In the genomic region with DNA sequence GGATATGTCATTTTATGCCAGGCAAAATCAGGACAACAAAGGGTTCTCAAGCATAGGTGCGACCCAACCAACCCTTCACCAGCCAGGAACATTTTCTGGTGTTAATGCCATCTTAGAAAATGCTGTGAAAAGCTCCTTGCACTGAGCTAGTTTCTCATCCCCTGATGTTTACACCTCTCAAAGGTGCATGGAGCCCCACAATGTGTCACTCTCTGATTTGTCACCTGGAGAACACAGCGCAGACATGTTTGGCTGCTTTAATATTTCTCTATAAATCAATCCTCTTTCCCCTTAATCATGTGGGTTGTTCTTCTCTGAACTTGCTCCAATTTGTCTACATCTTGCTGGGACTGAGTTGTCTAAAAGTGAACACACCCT, we compare ENCODE assay signal across 10 cellular contexts.
DNase-seq lines count a peak whose midpoint lies in the region; ATAC-seq, FAIRE-seq and TF ChIP-seq lines count a peak whose summit lies in the region.
"Had no signal": no experiment of that assay in that cellular context is flagged by ENCODE, and none has a peak within 500 bp of the region (broad histone marks: within the 10 kb centered on the region; RNA-seq: fewer than 3 reads in every experiment).

No MANE protein-coding gene starts in this region.

- DNase-seq in CD4-positive, CD25-positive, alpha-beta regulatory T cell: peak in 1 of 3 donors; percentile 5
- DNase-seq in CD4-positive, alpha-beta memory T cell: no peak
- no peak for DNase-seq in activated CD4-positive, alpha-beta T cell treated with anti-CD3 and anti-CD28 coated beads, Interleukin-2, amount 10 ng/mL, durations not matched to agents 7 days and 5 days
- no peak for DNase-seq in memory B cell (ENCODE audit: low spot score in 2 of 2)
- DNase-seq in SKM-1 treated with dmso at 0.1 percent for 144 hours (lab: John Stamatoyannopoulos, UW; ENCODE audit: unreplicated experiment): no peak
- no peak for DNase-seq in D721Med (ENCODE audit: insufficient read length, low spot score)
- DNase-seq: T1000 had no signal

- peaks cover 6% of the 10 kb centered on the region for H3K4me1 ChIP-seq in CD4-positive, CD25-positive, alpha-beta regulatory T cell (ENCODE audit: control insufficient read depth, insufficient read depth, low read length, poor library complexity, severe bottlenecking)
- H3K4me1 ChIP-seq in CD4-positive, alpha-beta memory T cell (ENCODE audit: insufficient read depth, low read length): peaks cover 31% of the 10 kb centered on the region

- H3K36me3 Mint-ChIP-seq in CD4-positive, CD25-positive, alpha-beta regulatory T cell: no peaks in the 10 kb centered on the region
- no peaks in the 10 kb centered on the region for H3K36me3 Mint-ChIP-seq in CD4-positive, alpha-beta memory T cell
- H3K36me3 Mint-ChIP-seq in activated CD4-positive, alpha-beta T cell treated with anti-CD3 and anti-CD28 coated beads, Interleukin-2, amount 10 ng/mL, durations not matched to agents 7 days and 5 days (ENCODE audit: low read depth): peaks cover 11% of the 10 kb centered on the region
- H3K36me3 Mint-ChIP-seq in memory B cell: peaks cover 2% of the 10 kb centered on the region

- peak overlapping the region in 1 of 3 donors; percentile 11 for H3K27ac Mint-ChIP-seq in CD4-positive, CD25-positive, alpha-beta regulatory T cell
- H3K27ac Mint-ChIP-seq in CD4-positive, alpha-beta memory T cell: peak overlapping the region; percentile 36 to 88 (median 57)
- peak overlapping the region; percentile 68 for H3K27ac Mint-ChIP-seq in activated CD4-positive, alpha-beta T cell treated with anti-CD3 and anti-CD28 coated beads, Interleukin-2, amount 10 ng/mL, durations not matched to agents 7 days and 5 days
- H3K27ac Mint-ChIP-seq in memory B cell: no peak overlapping the region

- ATAC-seq in CD4-positive, CD25-positive, alpha-beta regulatory T cell (ENCODE audit: low read depth in 2 of 2): no peak
- ATAC-seq in memory B cell (ENCODE audit: low read depth) (peak; percentile 8), HG03521 (IDR thresholded peaks at IDR 0.05; ENCODE audit: unreplicated experiment) (no peak)

- POLR2A ChIA-PET in CD4-positive, alpha-beta memory T cell (lab: Charles Lee; ENCODE audit: partially characterized antibody): interaction anchor here (1.3 to 2.1 kb wide), 5 partner anchors 9 to 904 kb away, joined by 3 to 7 read pairs (median 7); no protein-coding TSS in a partner anchor
- POLR2A ChIA-PET in activated CD4-positive, alpha-beta T cell treated with anti-CD3 and anti-CD28 coated beads, Interleukin-2, amount 10 ng/mL, durations not matched to agents 7 days and 5 days (lab: Charles Lee): no interaction called here

- no peak overlapping the region for H3K4me3 ChIP-seq in CD4-positive, CD25-positive, alpha-beta regulatory T cell (ENCODE audit: low read depth, low read length)
- peak overlapping the region in 1 of 2 donors; percentile 15 for H3K4me3 ChIP-seq in CD4-positive, alpha-beta memory T cell (ENCODE audit: low read length in 2 of 2)
- H3K4me3 ChIP-seq: testis had no signal

- FAIRE-seq in D721Med (lab: Jason Lieb, UNC): no peak

- no peak overlapping the region for H3K27ac ChIP-seq in CD4-positive, CD25-positive, alpha-beta regulatory T cell (ENCODE audit: insufficient read depth, low read length, poor library complexity, severe bottlenecking)
- H3K27ac ChIP-seq in CD4-positive, alpha-beta memory T cell (ENCODE audit: low read depth, low read length): no peak overlapping the region
- H3K27ac ChIP-seq: HL-60, testis had no signal

- peaks cover 0 to 2% (median 0%) of the 10 kb centered on the region in 7 donors for H3K9me3 Mint-ChIP-seq in CD4-positive, CD25-positive, alpha-beta regulatory T cell
- no peaks in the 10 kb centered on the region for H3K9me3 Mint-ChIP-seq in CD4-positive, alpha-beta memory T cell
- H3K9me3 Mint-ChIP-seq in activated CD4-positive, alpha-beta T cell treated with anti-CD3 and anti-CD28 coated beads, Interleukin-2, amount 10 ng/mL, durations not matched to agents 7 days and 5 days: peaks cover 3% of the 10 kb centered on the region
- no peaks in the 10 kb centered on the region for H3K9me3 Mint-ChIP-seq in memory B cell

- H3K4me3 Mint-ChIP-seq in CD4-positive, CD25-positive, alpha-beta regulatory T cell: peak overlapping the region in 3 of 4 donors; percentile 12 to 79 (median 71)
- H3K4me3 Mint-ChIP-seq in CD4-positive, alpha-beta memory T cell: peak overlapping the region; percentile 10 to 83 (median 74)
- H3K4me3 Mint-ChIP-seq in activated CD4-positive, alpha-beta T cell treated with anti-CD3 and anti-CD28 coated beads, Interleukin-2, amount 10 ng/mL, durations not matched to agents 7 days and 5 days: no peak overlapping the region
- H3K4me3 Mint-ChIP-seq in memory B cell: no peak overlapping the region

- intact Hi-C loops in CD4-positive, alpha-beta memory T cell (cut with micrococcal nuclease): loop anchor here (10.0 kb wide), 1 partner anchor 192 kb away; no protein-coding TSS in a partner anchor

- no peaks in the 10 kb centered on the region for H3K9me3 ChIP-seq in CD4-positive, CD25-positive, alpha-beta regulatory T cell (ENCODE audit: control insufficient read depth in 2 of 2, low read length in 2 of 2)
- no peaks in the 10 kb centered on the region for H3K9me3 ChIP-seq in CD4-positive, alpha-beta memory T cell (ENCODE audit: control insufficient read depth in 1 of 2, low read length in 2 of 2)
- H3K9me3 ChIP-seq: testis had no signal

- H3K36me3 ChIP-seq in CD4-positive, CD25-positive, alpha-beta regulatory T cell (ENCODE audit: control insufficient read depth, insufficient read depth, low read length): no peaks in the 10 kb centered on the region
- H3K36me3 ChIP-seq in CD4-positive, alpha-beta memory T cell (ENCODE audit: insufficient read depth, low read length): no peaks in the 10 kb centered on the region

- peaks cover 10 to 21% (median 13%) of the 10 kb centered on the region in 4 donors for H3K4me1 Mint-ChIP-seq in CD4-positive, CD25-positive, alpha-beta regulatory T cell
- peaks cover 11 to 28% (median 23%) of the 10 kb centered on the region in 4 donors for H3K4me1 Mint-ChIP-seq in CD4-positive, alpha-beta memory T cell
- H3K4me1 Mint-ChIP-seq in activated CD4-positive, alpha-beta T cell treated with anti-CD3 and anti-CD28 coated beads, Interleukin-2, amount 10 ng/mL, durations not matched to agents 7 days and 5 days: peaks cover 54% of the 10 kb centered on the region
- peaks cover 9% of the 10 kb centered on the region for H3K4me1 Mint-ChIP-seq in memory B cell

- no peak for TF ChIP-seq CTCF in D721Med (IDR thresholded peaks at IDR 0.05; ENCODE audit: insufficient read depth, missing control alignments)

- no peaks in the 10 kb centered on the region for H3K27me3 ChIP-seq in CD4-positive, CD25-positive, alpha-beta regulatory T cell (ENCODE audit: control insufficient read depth, insufficient read depth, low read length)
- no peaks in the 10 kb centered on the region for H3K27me3 ChIP-seq in CD4-positive, alpha-beta memory T cell (ENCODE audit: insufficient read depth, low read length)
- H3K27me3 ChIP-seq: testis had no signal

- CTCF ChIA-PET in CD4-positive, alpha-beta memory T cell (lab: Charles Lee; ENCODE audit: partially characterized antibody): interaction anchor here (0.6 to 8.2 kb wide), 29 partner anchors 9 to 983 kb away, joined by 3 to 115 read pairs (median 4); no protein-coding TSS in a partner anchor
- CTCF ChIA-PET in activated CD4-positive, alpha-beta T cell treated with anti-CD3 and anti-CD28 coated beads, Interleukin-2, amount 10 ng/mL, durations not matched to agents 7 days and 5 days (lab: Charles Lee): no interaction called here

- no peaks in the 10 kb centered on the region for H3K27me3 Mint-ChIP-seq in CD4-positive, CD25-positive, alpha-beta regulatory T cell
- no peaks in the 10 kb centered on the region for H3K27me3 Mint-ChIP-seq in CD4-positive, alpha-beta memory T cell
- no peaks in the 10 kb centered on the region for H3K27me3 Mint-ChIP-seq in activated CD4-positive, alpha-beta T cell treated with anti-CD3 and anti-CD28 coated beads, Interleukin-2, amount 10 ng/mL, durations not matched to agents 7 days and 5 days
- H3K27me3 Mint-ChIP-seq in memory B cell: peaks cover 3% of the 10 kb centered on the region

Comparison
In these comparisons a context has a peak if more than half of its experiments do, and no peak if none do; other contexts are left out.
1. H3K4me3 Mint-ChIP-seq: peak in CD4-positive, CD25-positive, alpha-beta regulatory T cell (3 of 4) and CD4-positive, alpha-beta memory T cell (8 of 8); none in activated CD4-positive, alpha-beta T cell treated with anti-CD3 and anti-CD28 coated beads, Interleukin-2, amount 10 ng/mL, durations not matched to agents 7 days and 5 days (single experiment) and memory B cell (single experiment).